ENCODE assay signal across 8 cellular contexts in genomic region chr16:27549607-27549856, GRCh38. TPM values are rescaled to one million over a fixed set of nuclear protein-coding genes. Genes with fewer than 3 reads are reported as not detected.
DNase-seq lines count a peak whose midpoint lies in the region; ATAC-seq lines count a peak whose summit lies in the region.

No MANE protein-coding gene starts in this region.

- H3K9me3 Mint-ChIP-seq in activated CD4-positive, alpha-beta memory T cell treated with anti-CD3 and anti-CD28 coated beads for 36 hours, result no peaks in the 10 kb centered on the region

- POLR2A ChIA-PET in activated CD4-positive, alpha-beta memory T cell treated with anti-CD3 and anti-CD28 coated beads for 36 hours (lab: Charles Lee), result interaction anchor here (1.2 to 1.4 kb wide), 4 partner anchors 18 to 232 kb away, joined by 3 to 7 read pairs (median 4); no protein-coding TSS in a partner anchor

- no peaks in the 10 kb centered on the region for H3K27me3 Mint-ChIP-seq in activated CD4-positive, alpha-beta memory T cell treated with anti-CD3 and anti-CD28 coated beads for 36 hours

- no peak for DNase-seq in activated CD4-positive, alpha-beta memory T cell treated with anti-CD3 and anti-CD28 coated beads for 36 hours
- no peak for DNase-seq in iPS DF 6.9 (ENCODE audit: low read depth, low spot score)
- DNase-seq in stimulated activated naive CD8-positive, alpha-beta T cell treated with anti-CD3 and anti-CD28 coated beads, Interleukin-15, Interleukin-2, amounts not matched to agents 100 U/mL and 50 U/mL, for 24 hours, result no peak
- no peak for DNase-seq in superior temporal gyrus (ENCODE audit: extremely low spot score)
- no peak for DNase-seq in SHP77 treated with DMSO at 0.1 percent for 48 hours (lab: John Stamatoyannopoulos, UW)
- no peak for DNase-seq in cerebellar cortex (ENCODE audit: low spot score)

- peak overlapping the region; percentile 74 for H3K27ac Mint-ChIP-seq in activated CD4-positive, alpha-beta memory T cell treated with anti-CD3 and anti-CD28 coated beads for 36 hours

- peaks cover 10% of the 10 kb centered on the region for H3K36me3 ChIP-seq in iPS DF 6.9 (ENCODE audit: control insufficient read depth, insufficient read depth, low read length)

- CTCF ChIA-PET in activated CD4-positive, alpha-beta memory T cell treated with anti-CD3 and anti-CD28 coated beads for 36 hours (lab: Charles Lee), result no interaction called here

- H3K4me1 Mint-ChIP-seq in activated CD4-positive, alpha-beta memory T cell treated with anti-CD3 and anti-CD28 coated beads for 36 hours (ENCODE audit: low read depth), result peaks cover 33% of the 10 kb centered on the region

- no peak overlapping the region for H3K27ac ChIP-seq in iPS DF 6.9 (ENCODE audit: low read length)

- peak overlapping the region; percentile 97 for H3K4me3 ChIP-seq in iPS DF 6.9 (ENCODE audit: low read length)

- peaks cover 8% of the 10 kb centered on the region for H3K36me3 Mint-ChIP-seq in activated CD4-positive, alpha-beta memory T cell treated with anti-CD3 and anti-CD28 coated beads for 36 hours

- peak; percentile 8 for ATAC-seq in GM18520 (IDR thresholded peaks at IDR 0.05; ENCODE audit: unreplicated experiment)
- ATAC-seq in HG02885 (IDR thresholded peaks at IDR 0.05; ENCODE audit: poor library complexity, unreplicated experiment), result peak; percentile 28
- ATAC-seq in stimulated activated naive CD8-positive, alpha-beta T cell treated with anti-CD3 and anti-CD28 coated beads, Interleukin-15, Interleukin-2, amounts not matched to agents 100 U/mL and 50 U/mL, for 24 hours, result peak; percentile 24

- intact Hi-C loops in activated CD4-positive, alpha-beta memory T cell treated with anti-CD3 and anti-CD28 coated beads for 36 hours (cut with micrococcal nuclease), result no loop called here

- H3K4me1 ChIP-seq in iPS DF 6.9 (ENCODE audit: control insufficient read depth, insufficient read depth, low read length), result no peaks in the 10 kb centered on the region

- no peaks in the 10 kb centered on the region for H3K27me3 ChIP-seq in iPS DF 6.9 (ENCODE audit: control insufficient read depth, insufficient read depth, low read length)

- peak overlapping the region; percentile 88 for H3K4me3 Mint-ChIP-seq in activated CD4-positive, alpha-beta memory T cell treated with anti-CD3 and anti-CD28 coated beads for 36 hours

- no peaks in the 10 kb centered on the region for H3K9me3 ChIP-seq in iPS DF 6.9 (ENCODE audit: control insufficient read depth, insufficient read depth, low read length)

- WGBS in iPS DF 6.9 (ENCODE audit: insufficient coverage, insufficient read length), result no CpG with 5 or more reads among the region's 24 CpGs

RNA-seq across cellular contexts. Expression of gene GTF3C1, which starts 0.2 kb away (rescaled TPM):
- total RNA-seq in activated CD4-positive, alpha-beta memory T cell treated with anti-CD3 and anti-CD28 coated beads for 36 hours, result 10 to 100 TPM; 50.6 to 52.9 TPM

RNA-seq across cellular contexts. Expression of gene KATNIP, which starts 0.4 kb away (rescaled TPM):
- total RNA-seq in activated CD4-positive, alpha-beta memory T cell treated with anti-CD3 and anti-CD28 coated beads for 36 hours, result 10 to 100 TPM in 1 of 2 experiments, 1 to 10 TPM in 1; 9.8 to 13.7 TPM
